8 cellular contexts compared by ENCODE assay signal in the genomic region with DNA sequence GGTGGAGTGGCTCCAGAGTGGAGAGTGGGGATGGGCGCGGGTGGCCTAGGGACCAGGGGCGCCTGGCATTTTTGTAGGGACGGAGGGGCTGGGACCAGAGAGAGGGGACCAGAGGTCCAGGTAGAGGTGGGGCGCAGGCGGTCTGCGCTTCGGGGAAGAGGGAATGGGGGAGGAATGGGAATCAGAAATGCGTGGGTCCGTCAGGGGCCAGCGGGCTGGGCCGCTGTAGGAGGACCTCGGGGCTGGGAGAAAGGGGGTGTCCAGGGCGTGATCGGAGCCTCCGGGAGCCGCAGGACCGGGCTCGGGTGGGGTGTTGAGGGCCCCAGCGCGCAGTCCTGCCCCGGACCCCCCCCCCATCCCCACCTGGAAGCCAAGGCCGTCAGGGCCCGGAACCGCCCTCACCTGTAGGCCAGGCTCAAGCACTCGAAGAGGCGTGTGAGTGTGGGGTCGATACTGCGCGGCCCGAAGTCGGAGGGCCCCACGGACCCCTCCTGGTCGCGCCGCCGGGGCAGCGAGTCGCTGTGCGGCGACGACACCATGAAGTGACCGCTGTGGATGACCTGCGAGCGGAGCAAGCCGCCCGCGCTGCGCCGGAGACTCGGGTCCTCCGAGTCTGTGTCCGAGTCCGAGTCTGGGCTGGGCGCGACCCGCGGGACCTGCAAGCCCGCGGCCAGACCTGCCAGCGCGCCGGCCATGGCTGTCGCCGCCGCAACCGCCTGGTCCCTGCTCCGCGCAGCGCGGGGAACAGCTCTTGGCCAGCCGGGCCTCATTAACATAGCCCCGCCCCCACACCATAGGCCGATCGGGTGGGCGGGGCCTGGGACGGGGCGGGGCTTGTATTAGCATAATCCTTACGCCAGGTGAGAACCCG. TPM values are rescaled to one million over a fixed set of nuclear protein-coding genes. Genes with fewer than 3 reads are reported as not detected.
A peak's percentile ranks its signal among the peaks of the same experiment; 100 is the strongest.
DNase-seq lines count a peak whose midpoint lies in the region; ATAC-seq and TF ChIP-seq lines count a peak whose summit lies in the region.

A gene with protein sequence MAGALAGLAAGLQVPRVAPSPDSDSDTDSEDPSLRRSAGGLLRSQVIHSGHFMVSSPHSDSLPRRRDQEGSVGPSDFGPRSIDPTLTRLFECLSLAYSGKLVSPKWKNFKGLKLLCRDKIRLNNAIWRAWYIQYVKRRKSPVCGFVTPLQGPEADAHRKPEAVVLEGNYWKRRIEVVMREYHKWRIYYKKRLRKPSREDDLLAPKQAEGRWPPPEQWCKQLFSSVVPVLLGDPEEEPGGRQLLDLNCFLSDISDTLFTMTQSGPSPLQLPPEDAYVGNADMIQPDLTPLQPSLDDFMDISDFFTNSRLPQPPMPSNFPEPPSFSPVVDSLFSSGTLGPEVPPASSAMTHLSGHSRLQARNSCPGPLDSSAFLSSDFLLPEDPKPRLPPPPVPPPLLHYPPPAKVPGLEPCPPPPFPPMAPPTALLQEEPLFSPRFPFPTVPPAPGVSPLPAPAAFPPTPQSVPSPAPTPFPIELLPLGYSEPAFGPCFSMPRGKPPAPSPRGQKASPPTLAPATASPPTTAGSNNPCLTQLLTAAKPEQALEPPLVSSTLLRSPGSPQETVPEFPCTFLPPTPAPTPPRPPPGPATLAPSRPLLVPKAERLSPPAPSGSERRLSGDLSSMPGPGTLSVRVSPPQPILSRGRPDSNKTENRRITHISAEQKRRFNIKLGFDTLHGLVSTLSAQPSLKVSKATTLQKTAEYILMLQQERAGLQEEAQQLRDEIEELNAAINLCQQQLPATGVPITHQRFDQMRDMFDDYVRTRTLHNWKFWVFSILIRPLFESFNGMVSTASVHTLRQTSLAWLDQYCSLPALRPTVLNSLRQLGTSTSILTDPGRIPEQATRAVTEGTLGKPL (minus strand): TSS at position 725 of the 871 bp plus-strand sequence. CDS start 30 bp downstream, at position 695.

- POLR2A ChIA-PET in activated CD8-positive, alpha-beta T cell treated with anti-CD3 and anti-CD28 coated beads, Interleukin-2, amount 10 ng/mL, durations not matched to agents 7 days and 5 days (lab: Charles Lee): no interaction called here

- DNase-seq in NCI-H2107 (lab: John Stamatoyannopoulos, UW): peak; percentile 87
- peak; percentile 69 for DNase-seq in activated CD8-positive, alpha-beta T cell treated with anti-CD3 and anti-CD28 coated beads, Interleukin-2, amount 10 ng/mL, durations not matched to agents 7 days and 5 days
- DNase-seq in lower lobe of right lung: peak; percentile 93
- peak; percentile 54 for DNase-seq in stimulated activated CD4-positive, alpha-beta T cell treated with anti-CD3 and anti-CD28 coated beads, Interleukin-4, amount 100 ng/mL, for 24 hours

- H3K27me3 ChIP-seq in ectodermal cell (ENCODE audit: control insufficient read depth, insufficient read depth, low read length, poor library complexity, severe bottlenecking): peaks cover 53% of the 10 kb centered on the region
- H3K27me3 ChIP-seq in lower lobe of right lung (ENCODE audit: low read depth): peaks cover 55% of the 10 kb centered on the region

- H3K9me3 Mint-ChIP-seq in activated CD8-positive, alpha-beta T cell treated with anti-CD3 and anti-CD28 coated beads, Interleukin-2, amount 10 ng/mL, durations not matched to agents 7 days and 5 days (ENCODE audit: insufficient read depth): no peaks in the 10 kb centered on the region

- H3K4me3 ChIP-seq in ectodermal cell (ENCODE audit: insufficient read depth, low read depth, low read length): peak within 1 kb of the TSS; percentile 45
- peak within 1 kb of the TSS; percentile 60 for H3K4me3 ChIP-seq in lower lobe of right lung

- H3K27ac Mint-ChIP-seq in activated CD8-positive, alpha-beta T cell treated with anti-CD3 and anti-CD28 coated beads, Interleukin-2, amount 10 ng/mL, durations not matched to agents 7 days and 5 days: no peak within 1 kb of the TSS

- WGBS in ectodermal cell, 2 experiments: 1% methylated on average over 80 of the region's 80 CpGs

- peak; percentile 89 for ATAC-seq in activated CD8-positive, alpha-beta T cell treated with anti-CD3 and anti-CD28 coated beads, Interleukin-2, amount 10 ng/mL, durations not matched to agents 7 days and 5 days
- peak; percentile 97 to 98 for ATAC-seq in lower lobe of right lung
- ATAC-seq in GM18517 (IDR thresholded peaks at IDR 0.05; ENCODE audit: unreplicated experiment): no peak
- ATAC-seq in HG03521 (IDR thresholded peaks at IDR 0.05; ENCODE audit: unreplicated experiment): no peak

- no peaks in the 10 kb centered on the region for H3K9me3 ChIP-seq in ES-I3 (ENCODE audit: control insufficient read depth, insufficient read depth, low read length)
- no peaks in the 10 kb centered on the region for H3K9me3 ChIP-seq in ectodermal cell (ENCODE audit: control insufficient read depth, low read length)
- no peaks in the 10 kb centered on the region for H3K9me3 ChIP-seq in lower lobe of right lung

- CTCF ChIA-PET in activated CD8-positive, alpha-beta T cell treated with anti-CD3 and anti-CD28 coated beads, Interleukin-2, amount 10 ng/mL, durations not matched to agents 7 days and 5 days (lab: Charles Lee): interaction anchor here (1.5 kb wide), 1 partner anchor 17 kb away, joined by 5 read pairs; no protein-coding TSS in a partner anchor

- H3K4me3 Mint-ChIP-seq in activated CD8-positive, alpha-beta T cell treated with anti-CD3 and anti-CD28 coated beads, Interleukin-2, amount 10 ng/mL, durations not matched to agents 7 days and 5 days: no peak within 1 kb of the TSS

- H3K36me3 Mint-ChIP-seq in activated CD8-positive, alpha-beta T cell treated with anti-CD3 and anti-CD28 coated beads, Interleukin-2, amount 10 ng/mL, durations not matched to agents 7 days and 5 days (ENCODE audit: low read depth): no peaks in the 10 kb centered on the region

- H3K27me3 Mint-ChIP-seq in activated CD8-positive, alpha-beta T cell treated with anti-CD3 and anti-CD28 coated beads, Interleukin-2, amount 10 ng/mL, durations not matched to agents 7 days and 5 days (ENCODE audit: low read depth): peaks cover 44% of the 10 kb centered on the region

- no peaks in the 10 kb centered on the region for H3K36me3 ChIP-seq in ES-I3 (ENCODE audit: insufficient read depth, low read length)
- no peaks in the 10 kb centered on the region for H3K36me3 ChIP-seq in ectodermal cell (ENCODE audit: control insufficient read depth, insufficient read depth, low read length)
- H3K36me3 ChIP-seq in lower lobe of right lung: no peaks in the 10 kb centered on the region

- H3K9ac ChIP-seq in ES-I3 (ENCODE audit: low read depth, low read length): peak within 1 kb of the TSS; percentile 55; the same call in 1 of the 2 replicates

- intact Hi-C loops in lower lobe of right lung (cut with DNase I): no loop called here

- peaks cover 3% of the 10 kb centered on the region for H3K4me1 Mint-ChIP-seq in activated CD8-positive, alpha-beta T cell treated with anti-CD3 and anti-CD28 coated beads, Interleukin-2, amount 10 ng/mL, durations not matched to agents 7 days and 5 days (ENCODE audit: low read depth)

- TF ChIP-seq CTCF in lower lobe of right lung (IDR thresholded peaks at IDR 0.05): no peak

- H3K27ac ChIP-seq in ectodermal cell (ENCODE audit: insufficient read depth, low read depth, low read length, poor library complexity, severe bottlenecking) (no peak within 1 kb of the TSS), lower lobe of right lung (no peak within 1 kb of the TSS)

- H3K4me1 ChIP-seq in ES-I3 (ENCODE audit: insufficient read depth, low read length) (0 out of 2 replicates have a peak, but pooled peaks cover 3% of the 10 kb centered on the region), ectodermal cell (ENCODE audit: control insufficient read depth, insufficient read depth, low read length) (peaks cover 18% of the 10 kb centered on the region), lower lobe of right lung (peaks cover 22% of the 10 kb centered on the region)

RNA-seq across cellular contexts. Expression of the gene that starts here (rescaled TPM):
- not detected for total RNA-seq in activated CD8-positive, alpha-beta T cell treated with anti-CD3 and anti-CD28 coated beads, Interleukin-2, amount 10 ng/mL, durations not matched to agents 7 days and 5 days
- polyA plus RNA-seq in ectodermal cell (2013, experiment 1 of 4): 1.3 TPM
- polyA plus RNA-seq in ectodermal cell (2013, experiment 2 of 4): 2.0 TPM
- polyA plus RNA-seq in ectodermal cell (2013, experiment 3 of 4): 1.8 TPM
- 1.5 TPM for polyA plus RNA-seq in ectodermal cell (2013, experiment 4 of 4)
- 10.7 TPM for total RNA-seq in lower lobe of right lung

Comparison
In these comparisons a context has a peak if more than half of its experiments do, and no peak if none do; other contexts are left out.
1. RNA of the gene that starts here (total RNA-seq): 10.7 TPM in lower lobe of right lung (single experiment); not detected in activated CD8-positive, alpha-beta T cell treated with anti-CD3 and anti-CD28 coated beads, Interleukin-2, amount 10 ng/mL, durations not matched to agents 7 days and 5 days; every median in the first group is over 10 times any median in the second.
2. Peak in DNase-seq and ATAC-seq in activated CD8-positive, alpha-beta T cell treated with anti-CD3 and anti-CD28 coated beads, Interleukin-2, amount 10 ng/mL, durations not matched to agents 7 days and 5 days; RNA of the gene not detected or under 1 TPM.
3. ATAC-seq: peak in lower lobe of right lung (2 of 2); none in GM18517 (single experiment) and HG03521 (single experiment).
4. Peak in every context shown above with its lines, with median percentiles within 50 percentile points of each other: DNase-seq.